In genomic region chr2:154693941-154694340, GRCh38 we compare ENCODE assay signal across 25 cellular contexts. TPM values are rescaled to one million over a fixed set of nuclear protein-coding genes. Genes with fewer than 3 reads are reported as not detected.
DNase-seq lines count a peak whose midpoint lies in the region; ATAC-seq and TF ChIP-seq lines count a peak whose summit lies in the region.
"Had no signal": no experiment of that assay in that cellular context is flagged by ENCODE, and none has a peak within 500 bp of the region (broad histone marks: within the 10 kb centered on the region; RNA-seq: fewer than 3 reads in every experiment).

No MANE protein-coding gene starts in this region.

- H3K36me3 ChIP-seq in right atrium auricular region (no peaks in the 10 kb centered on the region), left ventricle myocardium inferior (no peaks in the 10 kb centered on the region)
- H3K36me3 ChIP-seq: HAP-1 had no signal

- peaks cover 0 to 28% of the 10 kb centered on the region in 2 donors for H3K4me1 ChIP-seq in right atrium auricular region
- peaks cover 19% of the 10 kb centered on the region for H3K4me1 ChIP-seq in left ventricle myocardium inferior
- H3K4me1 ChIP-seq: HAP-1 had no signal

- H3K9me3 ChIP-seq in right atrium auricular region: no peaks in the 10 kb centered on the region
- H3K9me3 ChIP-seq in left ventricle myocardium inferior (replicated peaks): no peaks in the 10 kb centered on the region
- H3K9me3 ChIP-seq: HAP-1 had no signal

- H3K4me3 ChIP-seq in right atrium auricular region: no peak overlapping the region
- H3K4me3 ChIP-seq in left ventricle myocardium inferior: no peak overlapping the region
- H3K4me3 ChIP-seq: GM23338, HAP-1 had no signal

- H3K27me3 ChIP-seq in right atrium auricular region (peaks cover 0 to 5% of the 10 kb centered on the region in 2 donors), left ventricle myocardium inferior (ENCODE audit: low read depth) (peaks cover 34% of the 10 kb centered on the region)

- intact Hi-C loops in left ventricle myocardium inferior (cut with micrococcal nuclease): no loop called here

- no peak for ATAC-seq in HG02852 (IDR thresholded peaks at IDR 0.05; ENCODE audit: unreplicated experiment)
- ATAC-seq in GM18861 (IDR thresholded peaks at IDR 0.05; ENCODE audit: unreplicated experiment): no peak
- ATAC-seq: GM23338, Panc1, T-cell had no signal

- no peak for TF ChIP-seq CTCF in right atrium auricular region (IDR thresholded peaks at IDR 0.05)
- TF ChIP-seq CTCF in left ventricle myocardium inferior (IDR thresholded peaks at IDR 0.05; ENCODE audit: borderline replicate concordance): no peak

- DNase-seq in DMS 273 (lab: John Stamatoyannopoulos, UW; ENCODE audit: unreplicated experiment) (peak; percentile 53), DMS 273 treated with DMSO at 0.1 percent for 48 hours (lab: John Stamatoyannopoulos, UW) (no peak), right atrium auricular region (ENCODE audit: low spot score) (no peak), left ventricle myocardium inferior (no peak), cerebellar cortex (ENCODE audit: low spot score) (peak; percentile 66), NCI-H146 treated with DMSO at 0.1 percent for 48 hours (lab: John Stamatoyannopoulos, UW; ENCODE audit: unreplicated experiment) (no peak)
- DNase-seq: CD8-positive, alpha-beta memory T cell; DMS153; DND-41; HFFc6; MM.1S; NCI-H187; NCI-H2081 treated with DMSO at 0.1 percent for 48 hours; NCI-H526; T-cell had no signal

- H3K27ac ChIP-seq in right atrium auricular region (peak overlapping the region; percentile 36 to 97), left ventricle myocardium inferior (replicated peaks) (no peak overlapping the region)
- H3K27ac ChIP-seq: 22Rv1, HL-60, KMS-11 had no signal

RNA-seq across cellular contexts. Expression of gene KCNJ3, which starts 4.6 kb away (rescaled TPM):
- total RNA-seq in right atrium auricular region (10 to 100 TPM; 46.5 to 73.3 TPM), left ventricle myocardium inferior (4.2 TPM)
- total RNA-seq: B cell; CD8-positive, alpha-beta memory T cell; HFFc6; OCI-LY7; T-cell had no signal

Comparison
In these comparisons a context has a peak if more than half of its experiments do, and no peak if none do; other contexts are left out.
1. DNase-seq: peak in DMS 273 (single experiment) and cerebellar cortex (single experiment); none in DMS 273 treated with DMSO at 0.1 percent for 48 hours (single experiment), right atrium auricular region (single experiment), left ventricle myocardium inferior (single experiment) and NCI-H146 treated with DMSO at 0.1 percent for 48 hours (single experiment).